Comparison of ENCODE assay signal across 1 cellular context in the genomic region with DNA sequence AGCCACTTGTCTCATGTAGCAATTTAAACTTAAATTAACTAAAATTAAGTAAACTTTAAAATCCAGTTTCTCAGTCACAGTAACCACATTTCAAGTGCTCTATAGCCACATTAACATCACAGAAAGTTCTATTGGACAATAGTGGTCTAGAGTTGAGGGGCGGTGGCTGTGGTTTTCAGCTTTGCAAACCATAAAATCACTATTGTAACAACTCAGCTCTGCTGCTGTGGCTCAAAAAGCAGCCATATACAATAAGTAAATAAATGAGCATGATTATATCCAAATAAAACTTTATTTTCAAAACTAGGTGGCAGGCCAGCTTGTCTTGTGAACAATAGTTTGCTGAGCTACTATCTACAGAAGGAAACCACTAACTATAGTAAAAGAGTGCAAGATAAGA.
TF ChIP-seq lines count a peak whose summit lies in the region.

No MANE protein-coding gene starts in this region.

TF ChIP-seq in K562, 482 proteins besides CTCF, POLR2A, EP300 and RAD21:
- TF ChIP-seq MEF2D (tag; conservative IDR thresholded peaks at IDR 0.05; ENCODE audit: low read depth) (no peak), HDAC2 (IDR thresholded peaks at IDR 0.05) (no peak), SMC3 (conservative IDR thresholded peaks at IDR 0.05; ENCODE audit: insufficient read depth, low read depth, low read length) (no peak), GABPB2 (CRISPR knock-in tag; conservative IDR thresholded peaks at IDR 0.05) (no peak), DDX20 (tag; IDR thresholded peaks at IDR 0.05; ENCODE audit: low read depth) (no peak), RCOR1 (IDR thresholded peaks at IDR 0.05; ENCODE audit: borderline replicate concordance in 1 of 2, low read depth in 2 of 2, low read length in 2 of 2) (no peak)
- TF ChIP-seq, protein P1, sequence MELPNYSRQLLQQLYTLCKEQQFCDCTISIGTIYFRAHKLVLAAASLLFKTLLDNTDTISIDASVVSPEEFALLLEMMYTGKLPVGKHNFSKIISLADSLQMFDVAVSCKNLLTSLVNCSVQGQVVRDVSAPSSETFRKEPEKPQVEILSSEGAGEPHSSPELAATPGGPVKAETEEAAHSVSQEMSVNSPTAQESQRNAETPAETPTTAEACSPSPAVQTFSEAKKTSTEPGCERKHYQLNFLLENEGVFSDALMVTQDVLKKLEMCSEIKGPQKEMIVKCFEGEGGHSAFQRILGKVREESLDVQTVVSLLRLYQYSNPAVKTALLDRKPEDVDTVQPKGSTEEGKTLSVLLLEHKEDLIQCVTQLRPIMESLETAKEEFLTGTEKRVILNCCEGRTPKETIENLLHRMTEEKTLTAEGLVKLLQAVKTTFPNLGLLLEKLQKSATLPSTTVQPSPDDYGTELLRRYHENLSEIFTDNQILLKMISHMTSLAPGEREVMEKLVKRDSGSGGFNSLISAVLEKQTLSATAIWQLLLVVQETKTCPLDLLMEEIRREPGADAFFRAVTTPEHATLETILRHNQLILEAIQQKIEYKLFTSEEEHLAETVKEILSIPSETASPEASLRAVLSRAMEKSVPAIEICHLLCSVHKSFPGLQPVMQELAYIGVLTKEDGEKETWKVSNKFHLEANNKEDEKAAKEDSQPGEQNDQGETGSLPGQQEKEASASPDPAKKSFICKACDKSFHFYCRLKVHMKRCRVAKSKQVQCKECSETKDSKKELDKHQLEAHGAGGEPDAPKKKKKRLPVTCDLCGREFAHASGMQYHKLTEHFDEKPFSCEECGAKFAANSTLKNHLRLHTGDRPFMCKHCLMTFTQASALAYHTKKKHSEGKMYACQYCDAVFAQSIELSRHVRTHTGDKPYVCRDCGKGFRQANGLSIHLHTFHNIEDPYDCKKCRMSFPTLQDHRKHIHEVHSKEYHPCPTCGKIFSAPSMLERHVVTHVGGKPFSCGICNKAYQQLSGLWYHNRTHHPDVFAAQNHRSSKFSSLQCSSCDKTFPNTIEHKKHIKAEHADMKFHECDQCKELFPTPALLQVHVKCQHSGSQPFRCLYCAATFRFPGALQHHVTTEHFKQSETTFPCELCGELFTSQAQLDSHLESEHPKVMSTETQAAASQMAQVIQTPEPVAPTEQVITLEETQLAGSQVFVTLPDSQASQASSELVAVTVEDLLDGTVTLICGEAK (IDR thresholded peaks at IDR 0.05), result 0 out of 2 replicates have a peak, but pooled peaks have one; percentile 39
- TF ChIP-seq, protein P1 (CRISPR knock-in tag; IDR thresholded peaks at IDR 0.05), result no peak
TF ChIP-seq in K562: peak in this region for 1.
